In the genomic region with DNA sequence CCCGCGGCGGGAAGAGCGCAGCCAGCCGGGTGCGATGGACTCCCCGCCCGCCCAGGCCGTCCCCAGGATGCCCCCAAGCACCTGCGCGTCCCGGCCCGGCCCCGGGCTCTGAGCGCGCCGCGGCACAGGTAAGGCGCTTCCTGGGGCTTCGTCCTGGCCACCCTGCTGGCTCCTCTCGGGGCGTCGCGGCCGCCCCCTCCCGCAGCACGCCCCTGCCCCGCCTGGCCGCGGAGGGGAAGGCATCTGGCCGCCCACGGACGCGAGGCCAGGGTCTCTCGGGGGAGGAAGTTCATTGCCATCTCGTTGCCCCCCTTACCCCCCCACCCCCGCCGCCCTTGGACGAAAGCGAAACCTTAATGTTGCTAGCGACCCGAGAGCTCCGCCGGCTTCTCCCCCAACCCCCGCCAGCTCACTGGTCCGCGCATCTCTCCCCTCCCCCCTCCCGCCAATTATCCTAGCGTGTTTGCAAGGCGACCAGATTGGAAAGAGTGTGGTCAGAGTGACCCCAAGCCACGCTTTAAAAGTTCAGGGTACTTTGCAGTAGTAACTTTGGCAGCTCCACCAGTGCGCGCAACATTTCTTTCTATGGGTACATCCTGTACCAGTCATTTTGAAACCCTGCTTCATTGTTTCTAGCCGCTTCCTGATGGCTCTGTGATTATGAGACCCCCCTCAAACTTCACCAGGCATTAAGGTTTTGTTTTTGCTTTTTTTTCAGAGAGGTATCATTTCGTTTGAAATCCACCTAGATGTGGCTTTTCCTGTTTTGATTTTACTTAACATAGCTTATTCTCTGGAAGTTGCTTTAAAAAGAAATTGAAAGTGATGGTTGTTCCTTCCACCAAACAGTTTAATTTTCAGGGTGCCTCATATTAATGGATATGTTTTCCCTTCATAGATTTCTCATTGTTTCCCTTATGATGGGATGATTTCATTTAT, we compare ENCODE assay signal across 8 cellular contexts. TPM values are rescaled to one million over a fixed set of nuclear protein-coding genes. Genes with fewer than 3 reads are reported as not detected.
DNase-seq lines count a peak whose midpoint lies in the region; ATAC-seq and TF ChIP-seq lines count a peak whose summit lies in the region.

No MANE protein-coding gene starts in this region.

- H3K9ac ChIP-seq in HUES64 (ENCODE audit: low read depth, low read length), result peak overlapping the region; percentile 21; the same call in 1 of the 2 replicates

- H3K4me3 ChIP-seq in HUES64 (ENCODE audit: low read length), result peak overlapping the region; percentile 66
- H3K4me3 ChIP-seq in lung, result peak overlapping the region; percentile 75

- CTCF ChIA-PET in activated B cell treated with CpG ODN at 0.5 μM for 24 hours (lab: Charles Lee), result interaction anchor here (0.6 to 1.6 kb wide), 6 partner anchors 66 to 1616 kb away, joined by 3 to 5 read pairs (median 4); no protein-coding TSS in a partner anchor

- H3K36me3 ChIP-seq in HUES64 (ENCODE audit: insufficient read depth, low read length), result no peaks in the 10 kb centered on the region
- no peaks in the 10 kb centered on the region for H3K36me3 ChIP-seq in lung (ENCODE audit: control insufficient read depth in 2 of 2, insufficient read depth in 2 of 2, low read length in 2 of 2)

- peaks cover 4% of the 10 kb centered on the region for H3K36me3 Mint-ChIP-seq in activated B cell treated with CpG ODN at 0.5 μM for 24 hours (ENCODE audit: low read depth)
- H3K36me3 Mint-ChIP-seq in chondrocyte (ENCODE audit: low read depth), result no peaks in the 10 kb centered on the region

- no peaks in the 10 kb centered on the region for H3K27me3 Mint-ChIP-seq in activated B cell treated with CpG ODN at 0.5 μM for 24 hours
- peaks cover 18% of the 10 kb centered on the region for H3K27me3 Mint-ChIP-seq in chondrocyte (ENCODE audit: low read depth)

- no peaks in the 10 kb centered on the region for H3K9me3 ChIP-seq in HUES64 (ENCODE audit: insufficient read depth, low read depth, low read length)
- H3K9me3 ChIP-seq in lung (ENCODE audit: control insufficient read depth in 2 of 2, insufficient read depth in 1 of 2, low read length in 1 of 2), result no peaks in the 10 kb centered on the region

- POLR2A ChIA-PET in activated B cell treated with CpG ODN at 0.5 μM for 24 hours (lab: Charles Lee), result interaction anchor here (0.6 to 3.8 kb wide), 19 partner anchors 10 to 1723 kb away, joined by 3 to 48 read pairs (median 5); a partner anchor contains a TSS

- H3K4me3 Mint-ChIP-seq in activated B cell treated with CpG ODN at 0.5 μM for 24 hours, result peak overlapping the region; percentile 94
- peak overlapping the region; percentile 74 for H3K4me3 Mint-ChIP-seq in chondrocyte (ENCODE audit: unreplicated experiment)

- H3K4me1 Mint-ChIP-seq in activated B cell treated with CpG ODN at 0.5 μM for 24 hours (peaks cover 56% of the 10 kb centered on the region), chondrocyte (ENCODE audit: low read depth) (peaks cover 11% of the 10 kb centered on the region)

- WGBS in HUES64, result 3% methylated on average over 49 of the region's 55 CpGs
- 0 to 1% methylated on average over 30 to 55 of the region's 55 CpGs for WGBS in lung, 2 donors

- intact Hi-C loops in activated B cell treated with CpG ODN at 0.5 μM for 24 hours (cut with micrococcal nuclease), result loop anchor here (1.0 to 10.0 kb wide), 17 partner anchors 15 to 1746 kb away; a partner anchor contains a TSS

- ATAC-seq in GM21423 (IDR thresholded peaks at IDR 0.05; ENCODE audit: unreplicated experiment) (peak; percentile 53), activated B cell treated with CpG ODN at 0.5 μM for 24 hours (ENCODE audit: low read depth) (peak; percentile 47), lung (ENCODE audit: insufficient read depth, low FRiP score) (peak; percentile 51)

- no peak for TF ChIP-seq CTCF in activated B cell treated with CpG ODN at 0.5 μM for 24 hours (IDR thresholded peaks at IDR 0.05)
- TF ChIP-seq CTCF in chondrocyte (IDR thresholded peaks at IDR 0.05), result peak; percentile 32
- TF ChIP-seq CTCF in lung (IDR thresholded peaks at IDR 0.05; ENCODE audit: control extremely low read depth, extremely low read depth), result no peak

- peaks cover 73% of the 10 kb centered on the region for H3K27me3 ChIP-seq in HUES64 (ENCODE audit: insufficient read depth, low read length)
- H3K27me3 ChIP-seq in lung (ENCODE audit: control insufficient read depth, insufficient read depth), result no peaks in the 10 kb centered on the region

- H3K4me1 ChIP-seq in HUES64 (ENCODE audit: insufficient read depth, low read length), result peaks cover 5% of the 10 kb centered on the region; the same call in 1 of the 2 replicates
- H3K4me1 ChIP-seq in lung (ENCODE audit: control insufficient read depth in 2 of 2, insufficient read depth in 2 of 2, low read length in 2 of 2), result peaks cover 2 to 6% of the 10 kb centered on the region in 2 donors

- H3K27ac Mint-ChIP-seq in activated B cell treated with CpG ODN at 0.5 μM for 24 hours (peak overlapping the region; percentile 97), chondrocyte (ENCODE audit: unreplicated experiment) (no peak overlapping the region)

- H3K9me3 Mint-ChIP-seq in activated B cell treated with CpG ODN at 0.5 μM for 24 hours (no peaks in the 10 kb centered on the region), chondrocyte (ENCODE audit: low read depth) (no peaks in the 10 kb centered on the region)

- H3K27ac ChIP-seq in HUES64 (ENCODE audit: low read depth, low read length) (no peak overlapping the region), lung (ENCODE audit: low read depth in 1 of 2, low read length in 1 of 2) (peak overlapping the region; percentile 64 to 93)

- DNase-seq in Daoy (ENCODE audit: low read depth) (peak; percentile 39), activated B cell treated with CpG ODN at 0.5 μM for 24 hours (no peak), chondrocyte (ENCODE audit: low spot score) (no peak), lung (ENCODE audit: low spot score) (no peak), AG08395 (ENCODE audit: low spot score) (no peak)
- DNase-seq in stimulated activated CD8-positive, alpha-beta memory T cell treated with anti-CD3 and anti-CD28 coated beads, Interleukin-12 subunit alpha, Interleukin-12 subunit beta, amount 100 ng/mL, for 24 hours (ENCODE audit: extremely low read depth), result peak; percentile 21

RNA-seq across cellular contexts. Expression of a gene that starts 0.6 kb away (rescaled TPM):
- 49.9 and 52.9 TPM in 2 replicates for total RNA-seq in Daoy (2014; rRNA removed; shearing (Covaris generic))
- polyA plus RNA-seq in HUES64 (2013, experiment 1 of 2), result 76.8 TPM
- polyA plus RNA-seq in HUES64 (2013, experiment 2 of 2), result 96.0 TPM
- total RNA-seq in activated B cell treated with CpG ODN at 0.5 μM for 24 hours (84.8 and 86.7 TPM in 2 replicates), chondrocyte (79.8 to 92.7 TPM (median 86.1 TPM) in 3 replicates), lung (10 to 100 TPM; 53.4 to 71.1 TPM)
- 10 to 100 TPM; 23.6 to 34.3 TPM for polyA plus RNA-seq in lung

Comparison
In these comparisons a context has a peak if more than half of its experiments do, and no peak if none do; other contexts are left out.
1. DNase-seq: peak in Daoy (single experiment) and stimulated activated CD8-positive, alpha-beta memory T cell treated with anti-CD3 and anti-CD28 coated beads, Interleukin-12 subunit alpha, Interleukin-12 subunit beta, amount 100 ng/mL, for 24 hours (single experiment); none in activated B cell treated with CpG ODN at 0.5 μM for 24 hours (single experiment), chondrocyte (single experiment), lung (single experiment) and AG08395 (single experiment).
2. Peak in every context shown above with its lines, with median percentiles within 50 percentile points of each other: ATAC-seq.